ENCODE assay signal across 8 cellular contexts in genomic region chr2:39124770-39125075, GRCh38. TPM values are rescaled to one million over a fixed set of nuclear protein-coding genes. Genes with fewer than 3 reads are reported as not detected.
DNase-seq lines count a peak whose midpoint lies in the region; ATAC-seq, FAIRE-seq and TF ChIP-seq lines count a peak whose summit lies in the region.

No MANE protein-coding gene starts in this region.

- no peaks in the 10 kb centered on the region for H4K20me1 ChIP-seq in endothelial cell of umbilical vein (replicated peaks; ENCODE audit: control insufficient read depth, extremely low read depth, insufficient read depth, low read length)
- H4K20me1 ChIP-seq in neural progenitor cell (ENCODE audit: low read depth), result peaks cover 3% of the 10 kb centered on the region

- H3K9ac ChIP-seq in endothelial cell of umbilical vein (replicated peaks; ENCODE audit: extremely low read depth, insufficient read depth, low read length) (peak overlapping the region; percentile 73), neural progenitor cell (peak overlapping the region; percentile 3)

- H3K36me3 ChIP-seq in endothelial cell of umbilical vein (ENCODE audit: control insufficient read depth in 2 of 2, extremely low read depth in 1 of 2, insufficient read depth in 2 of 2, low read length in 2 of 2) (no peaks in the 10 kb centered on the region), neural progenitor cell (no peaks in the 10 kb centered on the region)

- H3F3A ChIP-seq in neural progenitor cell (ENCODE audit: low read depth), result peaks cover 47% of the 10 kb centered on the region

- H2AFZ ChIP-seq in endothelial cell of umbilical vein (ENCODE audit: low read depth, low read length) (peak overlapping the region; percentile 96), neural progenitor cell (replicated peaks) (peak overlapping the region; percentile 92)

- H3K4me3 ChIP-seq in endothelial cell of umbilical vein (replicated peaks in 1 of 3; ENCODE audit: insufficient read depth in 1 of 3, low read depth in 1 of 3, low read length in 3 of 3) (peak overlapping the region; percentile 53 to 96 (median 89)), neural progenitor cell (peak overlapping the region; percentile 62)

- intact Hi-C loops in endothelial cell of umbilical vein (cut with micrococcal nuclease), result loop anchor here (1.0 to 5.0 kb wide), 4 partner anchors 104 to 747 kb away; partner anchors contain the start of genes ATL2 and MAP4K3

- H3K79me2 ChIP-seq in endothelial cell of umbilical vein (ENCODE audit: control insufficient read depth, insufficient read depth, low read length) (peaks cover 5% of the 10 kb centered on the region), neural progenitor cell (ENCODE audit: low read depth) (peaks cover 27% of the 10 kb centered on the region)

- peaks cover 55% of the 10 kb centered on the region for H3K4me1 Mint-ChIP-seq in HFFc6 (ENCODE audit: low read depth)
- H3K4me1 Mint-ChIP-seq in T-helper 17 cell, result peaks cover 38% of the 10 kb centered on the region
- peaks cover 25% of the 10 kb centered on the region for H3K4me1 Mint-ChIP-seq in neural progenitor cell

- H3K36me3 Mint-ChIP-seq in HFFc6 (ENCODE audit: low read depth) (no peaks in the 10 kb centered on the region), T-helper 17 cell (ENCODE audit: low read depth) (peaks cover 3% of the 10 kb centered on the region), neural progenitor cell (no peaks in the 10 kb centered on the region)

- DNase-seq in HFFc6 (no peak), T-helper 17 cell (no peak), endothelial cell of umbilical vein (ENCODE audit: low read depth, low spot score) (no peak), neural progenitor cell (ENCODE audit: low spot score) (no peak), OCI-M1 (lab: John Stamatoyannopoulos, UW) (no peak), NCI-H510A treated with DMSO at 0.1 percent for 48 hours (lab: John Stamatoyannopoulos, UW) (no peak), hepatic stellate cell (ENCODE audit: low spot score) (no peak)

- TF ChIP-seq POLR2A in endothelial cell of umbilical vein (IDR thresholded peaks at IDR 0.05; ENCODE audit: low read depth, low read length), result no peak

- H3K9me1 ChIP-seq in endothelial cell of umbilical vein (replicated peaks; ENCODE audit: control insufficient read depth, extremely low read depth, insufficient read depth, low read length), result no peaks in the 10 kb centered on the region

- H3K27me3 ChIP-seq in endothelial cell of umbilical vein (ENCODE audit: control insufficient read depth in 2 of 2, insufficient read depth in 2 of 2, low read length in 2 of 2) (no peaks in the 10 kb centered on the region), neural progenitor cell (no peaks in the 10 kb centered on the region)

- H3K9me3 Mint-ChIP-seq in HFFc6, result no peaks in the 10 kb centered on the region
- no peaks in the 10 kb centered on the region for H3K9me3 Mint-ChIP-seq in neural progenitor cell

- peak overlapping the region; percentile 94 for H3K4me3 Mint-ChIP-seq in HFFc6
- H3K4me3 Mint-ChIP-seq in T-helper 17 cell, result peak overlapping the region; percentile 97
- peak overlapping the region; percentile 92 for H3K4me3 Mint-ChIP-seq in neural progenitor cell

- no TSS peak for BruUV-seq in endothelial cell of umbilical vein (replicated peaks; lab: Mats Ljungman, UMichigan)

- H3K4me1 ChIP-seq in endothelial cell of umbilical vein (ENCODE audit: control insufficient read depth, extremely low read depth, insufficient read depth, low read length), result peaks cover 18% of the 10 kb centered on the region
- peaks cover 16% of the 10 kb centered on the region for H3K4me1 ChIP-seq in neural progenitor cell

- POLR2A ChIA-PET in endothelial cell of umbilical vein (lab: Charles Lee), result interaction anchor here (1.0 to 1.1 kb wide), 2 partner anchors 177 to 374 kb away, joined by 5 read pairs; partner anchors contain the start of gene SRSF7

- peak overlapping the region; percentile 82 for H3K4me2 ChIP-seq in endothelial cell of umbilical vein (ENCODE audit: insufficient read depth, low read length)
- peak overlapping the region; percentile 84 for H3K4me2 ChIP-seq in neural progenitor cell

- TF ChIP-seq CTCF in HFFc6 (IDR thresholded peaks at IDR 0.05) (no peak), endothelial cell of umbilical vein (IDR thresholded peaks at IDR 0.05; ENCODE audit: extremely low read depth in 1 of 2, insufficient read depth in 1 of 2, low read depth in 1 of 2, low read length in 2 of 2) (no peak), neural progenitor cell (IDR thresholded peaks at IDR 0.05) (no peak)

- H3K27ac ChIP-seq in endothelial cell of umbilical vein (ENCODE audit: insufficient read depth, low read depth, low read length) (no peak overlapping the region), neural progenitor cell (no peak overlapping the region)

- no peak for FAIRE-seq in endothelial cell of umbilical vein (lab: Jason Lieb, UNC)

- CTCF ChIA-PET in endothelial cell of umbilical vein (lab: Charles Lee), result interaction anchor here (0.9 to 1.9 kb wide), 14 partner anchors 10 to 572 kb away, joined by 3 to 22 read pairs (median 4); no protein-coding TSS in a partner anchor

- H3K27me3 Mint-ChIP-seq in HFFc6 (ENCODE audit: insufficient read depth), result no peaks in the 10 kb centered on the region
- no peaks in the 10 kb centered on the region for H3K27me3 Mint-ChIP-seq in T-helper 17 cell
- no peaks in the 10 kb centered on the region for H3K27me3 Mint-ChIP-seq in neural progenitor cell (ENCODE audit: insufficient read depth, low read depth)

- H3K27ac Mint-ChIP-seq in HFFc6, result peak overlapping the region; percentile 88
- peak overlapping the region; percentile 98 for H3K27ac Mint-ChIP-seq in T-helper 17 cell
- peak overlapping the region; percentile 91 for H3K27ac Mint-ChIP-seq in neural progenitor cell

- ATAC-seq in T-helper 17 cell (peak; percentile 5), HG02938 (IDR thresholded peaks at IDR 0.05; ENCODE audit: unreplicated experiment) (no peak)

- H3K9me3 ChIP-seq in T-helper 17 cell (ENCODE audit: control insufficient read depth, low read length, poor library complexity, severe bottlenecking), result no peaks in the 10 kb centered on the region
- H3K9me3 ChIP-seq in endothelial cell of umbilical vein (replicated peaks; ENCODE audit: control insufficient read depth, insufficient read depth, low read length), result no peaks in the 10 kb centered on the region
- H3K9me3 ChIP-seq in neural progenitor cell (ENCODE audit: low read depth), result no peaks in the 10 kb centered on the region

- dilution Hi-C loops in endothelial cell of umbilical vein (cut with MboI; ENCODE audit: extremely low pct_ligation_motif_present, low sequenced_read_pairs), result no loop called here

TF ChIP-seq in endothelial cell of umbilical vein, 7 proteins besides CTCF, POLR2A, EP300 and RAD21:
- TF ChIP-seq EZH2 (IDR thresholded peaks at IDR 0.05; ENCODE audit: borderline replicate concordance, low read depth, low read length, severe bottlenecking), result no peak
- no peak for TF ChIP-seq JUN (IDR thresholded peaks at IDR 0.05; ENCODE audit: borderline replicate concordance, insufficient read depth, insufficient read length, low read depth)
- no peak for TF ChIP-seq FOS (IDR thresholded peaks at IDR 0.05; ENCODE audit: borderline replicate concordance, insufficient read depth, low read length)
- no peak for TF ChIP-seq MYC (IDR thresholded peaks at IDR 0.05; ENCODE audit: low read depth, low read length)

RNA-seq across cellular contexts. Expression of gene SOS1, which starts 3.9 kb away (rescaled TPM):
- total RNA-seq in HFFc6 (2021; fragmentation: NEBNext Ultra II Directional; extraction: Animal tissue kit (Norgen Biotek cat#: 25700)), result 10 to 100 TPM; 20.9 to 31.4 (median 24.6) TPM
- 10 to 100 TPM; 65.2 to 95.5 TPM for total RNA-seq in T-helper 17 cell
- total RNA-seq in endothelial cell of umbilical vein, result 29.3 and 32.5 TPM in 2 replicates
- 22.2 and 27.6 TPM in 2 replicates for polyA plus RNA-seq in endothelial cell of umbilical vein
- 10.8 and 11.8 TPM in 2 replicates for polyA plus RNA-seq in endothelial cell of umbilical vein (2011; cell fraction: cytosol; rRNA removed)
- polyA plus RNA-seq in endothelial cell of umbilical vein (2011; cell fraction: nucleus; rRNA removed), result 46.7 and 61.7 TPM in 2 replicates
- 14.7 and 24.8 TPM in 2 replicates for polyA plus RNA-seq in endothelial cell of umbilical vein (2012)
- polyA minus RNA-seq in endothelial cell of umbilical vein, result 44.6 and 61.5 TPM in 2 replicates
- polyA minus RNA-seq in endothelial cell of umbilical vein (2011; cell fraction: cytosol; rRNA and poly(A)+ RNA removed), result 21.9 TPM
- polyA minus RNA-seq in endothelial cell of umbilical vein (2011; cell fraction: nucleus; rRNA and poly(A)+ RNA removed), result 55.8 and 73.5 TPM in 2 replicates
- total RNA-seq in neural progenitor cell (ENCODE audit: low replicate concordance), result 26.6 and 28.5 TPM in 2 replicates
